In the genomic region with DNA sequence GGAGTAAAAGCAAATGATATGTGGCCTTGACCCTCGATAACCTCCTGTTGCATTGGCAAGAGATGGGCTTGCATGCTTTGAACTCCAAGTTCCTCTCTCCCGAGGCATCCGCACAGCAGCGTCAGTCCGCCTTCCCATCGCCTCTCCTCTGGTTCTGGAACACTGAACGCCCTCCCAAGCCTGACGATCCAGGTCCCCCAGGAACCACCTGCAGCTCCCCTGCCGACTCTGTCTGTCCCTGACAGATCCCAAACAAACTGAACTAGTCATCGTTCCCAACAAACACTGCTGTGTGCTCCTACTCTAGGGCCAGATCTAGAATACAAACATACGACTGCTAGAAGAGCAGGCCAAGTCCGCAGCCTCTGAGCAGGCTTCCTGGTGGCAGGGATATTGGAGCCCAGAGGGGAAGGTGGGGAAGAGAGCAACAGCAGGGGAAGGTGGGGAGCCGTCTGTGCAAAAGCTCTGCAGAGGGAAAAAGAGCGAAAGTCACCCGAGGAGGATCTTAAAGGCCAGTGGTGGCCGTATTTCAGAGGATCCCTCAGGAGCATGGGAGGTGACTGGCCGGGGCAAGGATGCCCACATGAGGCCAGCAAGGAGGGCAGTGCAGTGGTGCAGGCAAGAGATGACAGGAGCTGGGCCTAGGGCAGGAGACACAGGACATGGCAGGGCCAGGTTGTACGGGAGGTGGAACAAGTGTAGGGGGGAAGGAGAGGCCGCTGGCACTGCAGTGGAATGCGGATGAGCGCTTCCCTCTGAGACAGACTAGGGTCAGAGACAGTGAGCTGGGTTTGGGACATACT, we compare ENCODE assay signal across 21 cellular contexts. TPM values are rescaled to one million over a fixed set of nuclear protein-coding genes. Genes with fewer than 3 reads are reported as not detected.
A peak's percentile ranks its signal among the peaks of the same experiment; 100 is the strongest.
DNase-seq lines count a peak whose midpoint lies in the region; ATAC-seq, FAIRE-seq and TF ChIP-seq lines count a peak whose summit lies in the region.
"Had no signal": no experiment of that assay in that cellular context is flagged by ENCODE, and none has a peak within 500 bp of the region (broad histone marks: within the 10 kb centered on the region; RNA-seq: fewer than 3 reads in every experiment).

No MANE protein-coding gene starts in this region.

- no peak for TF ChIP-seq RAD21 in K562 (CRISPR knock-in tag; conservative IDR thresholded peaks at IDR 0.05 in 1 of 2, IDR thresholded peaks at IDR 0.05 in 1 of 2)

- no peak overlapping the region for H3K27ac ChIP-seq in K562 (ENCODE audit: extremely low read depth, low read depth, low read length)
- H3K27ac ChIP-seq in skeletal muscle tissue (ENCODE audit: low read depth, low read length) = peak overlapping the region; percentile 59
- H3K27ac ChIP-seq in esophagus squamous epithelium = peak overlapping the region in 2 of 4 donors; percentile 1 to 75
- H3K27ac ChIP-seq: suprapubic skin had no signal

- 45% methylated on average over 18 of the region's 21 CpGs for WGBS in K562 (ENCODE audit: insufficient coverage, low coverage, missing lambda C conversion rate)
- 86 to 89% methylated on average over 21 of the region's 21 CpGs for WGBS in esophagus squamous epithelium, 2 donors

- H3K79me2 ChIP-seq in K562 (ENCODE audit: control insufficient read depth, insufficient read depth, low read length) = no peaks in the 10 kb centered on the region

- peaks cover 16% of the 10 kb centered on the region; the same call in 2 of the 3 replicates for H3K36me3 ChIP-seq in K562 (ENCODE audit: control insufficient read depth, insufficient read depth, low read length)
- H3K36me3 ChIP-seq in skeletal muscle tissue (ENCODE audit: control insufficient read depth in 3 of 3, insufficient read depth in 3 of 3, low read length in 3 of 3) = no peaks in the 10 kb centered on the region
- H3K36me3 ChIP-seq in esophagus squamous epithelium = no peaks in the 10 kb centered on the region
- H3K36me3 ChIP-seq: suprapubic skin had no signal

- POLR2A ChIA-PET in K562 (lab: Yijun Ruan, JAX) = interaction anchor here (0.6 kb wide), 1 partner anchor 13 kb away, joined by 4 read pairs; no protein-coding TSS in a partner anchor

- intact Hi-C loops in Calu3 (cut with micrococcal nuclease; ENCODE audit: unreplicated experiment) (loop anchor here (1.0 kb wide), 1 partner anchor 203 kb away; no protein-coding TSS in a partner anchor), K562 (cut with micrococcal nuclease) (loop anchor here (10.0 kb wide), 1 partner anchor 206 kb away; no protein-coding TSS in a partner anchor), esophagus squamous epithelium (cut with DNase I) (no loop called here)

- CTCF ChIA-PET in Calu3 (lab: Charles Lee) (no interaction called here), K562 (lab: Yijun Ruan, JAX; ENCODE audit: low intra/inter-chr PET ratio) (no interaction called here)

- ATAC-seq in K562 (no peak), HG02798 (IDR thresholded peaks at IDR 0.05; ENCODE audit: poor library complexity, unreplicated experiment) (no peak)

- H3K4me1 ChIP-seq in K562 (replicated peaks in 1 of 2; ENCODE audit: control insufficient read depth in 2 of 2, insufficient read depth in 2 of 2, low read length in 2 of 2) (peaks cover 0 to 3% of the 10 kb centered on the region in 2 experiments; a peak in 2 of 5 replicates), skeletal muscle tissue (ENCODE audit: control insufficient read depth in 3 of 3, insufficient read depth in 3 of 3, low read length in 3 of 3) (peaks cover 18 to 28% (median 20%) of the 10 kb centered on the region in 3 donors), esophagus squamous epithelium (peaks cover 0 to 30% (median 6%) of the 10 kb centered on the region in 3 donors)

- no peaks in the 10 kb centered on the region for H3K9me3 Mint-ChIP-seq in Calu3 (ENCODE audit: low read depth, unreplicated experiment)
- H3K9me3 Mint-ChIP-seq: activated naive CD4-positive, alpha-beta T cell treated with anti-CD3 and anti-CD28 coated beads, Interleukin-2, amount 50 U/mL, for 24 hours had no signal

- H3K4me1 Mint-ChIP-seq in Calu3 (ENCODE audit: low read depth, unreplicated experiment) = peaks cover 20% of the 10 kb centered on the region
- H3K4me1 Mint-ChIP-seq: IgD-negative memory B cell had no signal

- TF ChIP-seq EP300 in K562 (IDR thresholded peaks at IDR 0.05; ENCODE audit: low read length) = no peak

- DNase-seq in Calu3 (no peak), K562 (ENCODE audit: extremely low read depth in 1 of 4, low spot score in 3 of 4) (no peak), islet precursor cell (peak; percentile 44), esophagus squamous epithelium (lab: John Stamatoyannopoulos, UW) (no peak), iPS-NIHi11 (ENCODE audit: low spot score) (no peak), AG08395 (ENCODE audit: low spot score) (no peak)
- DNase-seq: activated CD4-positive, alpha-beta T cell treated with anti-CD3 and anti-CD28 coated beads for 4 hours; midbrain; NCI-H2029; OCI-M1; stimulated activated CD4-positive, alpha-beta T cell treated with anti-CD3 and anti-CD28 coated beads, Interleukin-4, amount 100 ng/mL, for 1 hour had no signal

- 0 out of 4 replicates have a peak overlapping the region, but pooled peaks of 1 of the 2 experiments have one; percentile 57 for H3K9ac ChIP-seq in K562 (ENCODE audit: insufficient read depth in 1 of 2, low read depth in 2 of 2, low read length in 2 of 2)
- H3K9ac ChIP-seq in skeletal muscle tissue (ENCODE audit: low read depth in 1 of 3, low read length in 3 of 3) = peak overlapping the region in 1 of 3 donors; percentile 28

- H3K4me3 ChIP-seq in K562 (no peak overlapping the region), skeletal muscle tissue (ENCODE audit: low read length in 3 of 3) (peak overlapping the region in 1 of 3 donors; percentile 9), esophagus squamous epithelium (no peak overlapping the region)
- H3K4me3 ChIP-seq: esophagus muscularis mucosa, suprapubic skin had no signal

- TF ChIP-seq CTCF in Calu3 (IDR thresholded peaks at IDR 0.05; ENCODE audit: unreplicated experiment) (no peak), K562 (IDR thresholded peaks at IDR 0.05 in 2 of 3, conservative IDR thresholded peaks at IDR 0.05 in 1 of 3; ENCODE audit: insufficient read depth in 2 of 3, low read depth in 1 of 3, low read length in 3 of 3) (no peak), esophagus squamous epithelium (IDR thresholded peaks at IDR 0.05) (no peak)

- H3K27ac Mint-ChIP-seq in Calu3 (ENCODE audit: unreplicated experiment) = no peak overlapping the region
- H3K27ac Mint-ChIP-seq: activated naive CD4-positive, alpha-beta T cell treated with anti-CD3 and anti-CD28 coated beads, Interleukin-2, amount 50 U/mL, for 24 hours; IgD-negative memory B cell had no signal

- H3K9me1 ChIP-seq in K562 (ENCODE audit: control insufficient read depth, insufficient read depth, low read length) = no peaks in the 10 kb centered on the region

- peaks cover 7% of the 10 kb centered on the region for H3K27me3 Mint-ChIP-seq in Calu3 (ENCODE audit: unreplicated experiment)
- H3K27me3 Mint-ChIP-seq: brain had no signal

- in situ Hi-C loops in K562 (cut with MboI) = no loop called here

- no peak overlapping the region for H3K4me2 ChIP-seq in K562 (ENCODE audit: insufficient read depth, low read length)

- H3K4me3 Mint-ChIP-seq in Calu3 (ENCODE audit: low read depth, unreplicated experiment) = peak overlapping the region; percentile 1
- H3K4me3 Mint-ChIP-seq: activated naive CD4-positive, alpha-beta T cell treated with anti-CD3 and anti-CD28 coated beads, Interleukin-2, amount 50 U/mL, for 24 hours; IgD-negative memory B cell; neural crest cell had no signal

- H3K36me3 Mint-ChIP-seq in Calu3 (ENCODE audit: insufficient read depth, unreplicated experiment) = no peaks in the 10 kb centered on the region
- H3K36me3 Mint-ChIP-seq: activated naive CD4-positive, alpha-beta T cell treated with anti-CD3 and anti-CD28 coated beads, Interleukin-2, amount 50 U/mL, for 24 hours had no signal

- no TSS peak for BruUV-seq in Calu3 (replicated peaks; lab: Mats Ljungman, UMichigan)
- no TSS peak for BruUV-seq in K562 (replicated peaks; lab: Mats Ljungman, UMichigan)

- FAIRE-seq in K562 (lab: Jason Lieb, UNC) = peak; percentile 69
- FAIRE-seq: G401.6, islet of Langerhans had no signal

- H3K27me3 ChIP-seq in K562 (ENCODE audit: control insufficient read depth in 2 of 2, insufficient read depth in 2 of 2, low read length in 2 of 2) (peaks cover 0 to 4% of the 10 kb centered on the region in 2 experiments; a peak in 2 of 5 replicates), skeletal muscle tissue (ENCODE audit: control insufficient read depth in 3 of 3, insufficient read depth in 3 of 3, low read length in 3 of 3) (no peaks in the 10 kb centered on the region), esophagus squamous epithelium (peaks cover 0 to 18% (median 0%) of the 10 kb centered on the region in 4 donors)
- H3K27me3 ChIP-seq: esophagus muscularis mucosa, suprapubic skin had no signal

- TF ChIP-seq POLR2A in K562 (conservative IDR thresholded peaks at IDR 0.05) (no peak), esophagus squamous epithelium (IDR thresholded peaks at IDR 0.05) (no peak)

- H2AFZ ChIP-seq in K562 (ENCODE audit: low read depth, low read length) = no peak overlapping the region

- no peaks in the 10 kb centered on the region for H3K9me3 ChIP-seq in K562 (replicated peaks; ENCODE audit: control insufficient read depth, insufficient read depth, low read depth, low read length)
- H3K9me3 ChIP-seq in skeletal muscle tissue (ENCODE audit: control insufficient read depth in 3 of 3, low read length in 3 of 3) = no peaks in the 10 kb centered on the region
- no peaks in the 10 kb centered on the region for H3K9me3 ChIP-seq in esophagus squamous epithelium
- H3K9me3 ChIP-seq: esophagus muscularis mucosa, suprapubic skin had no signal

- H4K20me1 ChIP-seq in K562 (replicated peaks; ENCODE audit: control insufficient read depth, insufficient read depth, low read length) = no peaks in the 10 kb centered on the region; the same call in 1 of the 2 replicates

RNA-seq across cellular contexts. Expression of a gene that starts 50.8 kb away (rescaled TPM):
- total RNA-seq in Calu3 (2022) = 4.0 and 5.1 TPM in 2 replicates
- total RNA-seq in K562 (2011; cell fraction: chromatin; rRNA removed; ENCODE audit: low replicate concordance) = 94.9 and 139 TPM in 2 replicates
- total RNA-seq in K562 (2011; cell fraction: nucleolus; rRNA removed) = 83.4 and 91.1 TPM in 2 replicates
- 86.1 and 94.3 TPM in 2 replicates for total RNA-seq in K562 (2011; cell fraction: nucleoplasm; rRNA removed)
- total RNA-seq in K562 (2014; rRNA removed) = 14.5 and 27.2 TPM in 2 replicates
- 13.7 and 14.4 TPM in 2 replicates for total RNA-seq in K562 (2014; rRNA removed; fragmentation: Illumina TruSeq; extraction: Trizol)
- 11.2 and 11.8 TPM in 2 replicates for total RNA-seq in K562 (2015; rRNA removed; fragmentation: Illumina TruSeq; extraction: Trizol)
- total RNA-seq in K562 (2021) = 17.6 and 18.3 TPM in 2 replicates
- polyA plus RNA-seq in K562 (2011; rRNA removed) = 32.6 and 36.7 TPM in 2 replicates
- 23.3 and 26.1 TPM in 2 replicates for polyA plus RNA-seq in K562 (2011; cell fraction: cytosol; rRNA removed)
- 87.3 and 101 TPM in 2 replicates for polyA plus RNA-seq in K562 (2011; cell fraction: nucleus; rRNA removed)
- 17.5 and 24.2 TPM in 2 replicates for polyA plus RNA-seq in K562 (2012)
- polyA plus RNA-seq in K562 (2014; fragmentation: Illumina TruSeq; extraction: Trizol) = 17.5 and 20.5 TPM in 2 replicates
- polyA plus RNA-seq in K562 (2014; fragmentation: Nextera tagmentation; extraction: Ambion mirVana) = 1 to 10 TPM; 2.2 to 3.4 TPM
- 19.3 and 20.7 TPM in 2 replicates for polyA plus RNA-seq in K562 (2014; rRNA removed)
- 24.8 and 36.1 TPM in 2 replicates for polyA minus RNA-seq in K562 (2011; rRNA and poly(A)+ RNA removed)
- polyA minus RNA-seq in K562 (2011; cell fraction: cytosol; rRNA and poly(A)+ RNA removed) = 30.4 and 31.4 TPM in 2 replicates
- 33.4 and 41.8 TPM in 2 replicates for polyA minus RNA-seq in K562 (2011; cell fraction: nucleus; rRNA and poly(A)+ RNA removed)
- 11.5 TPM for total RNA-seq in skeletal muscle tissue
- 10 to 100 TPM in 1 of 4 donors, 1 to 10 TPM in 3; 5.1 to 13.8 (median 9.2) TPM for total RNA-seq in esophagus squamous epithelium
